In the genomic region with DNA sequence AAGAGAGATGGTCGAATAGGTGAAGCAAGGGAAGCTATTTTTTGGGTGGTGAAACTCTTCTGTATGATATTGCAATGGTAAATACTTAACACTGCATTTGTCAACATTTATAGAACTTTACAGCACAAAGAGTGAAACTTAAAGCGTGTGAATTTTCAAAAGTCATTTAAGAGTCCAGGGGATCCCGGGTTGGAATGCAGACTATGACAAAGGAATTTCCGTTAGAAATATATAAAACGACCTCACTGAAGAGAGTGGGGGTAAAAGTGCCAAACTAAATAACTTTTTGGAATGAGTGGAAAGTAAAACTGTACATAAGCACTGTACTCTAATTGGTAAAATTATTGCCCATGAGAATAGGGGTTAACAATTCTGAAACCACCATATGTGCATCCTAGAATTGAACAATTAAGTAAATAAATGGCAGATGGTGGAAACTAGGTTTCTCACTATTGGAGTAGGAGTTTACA, we compare ENCODE assay signal across 1 cellular context.
TF ChIP-seq lines count a peak whose summit lies in the region.

No MANE protein-coding gene starts in this region.

TF ChIP-seq in GM23338, 12 proteins besides CTCF, POLR2A, EP300 and RAD21 (continued from another document):
- no peak for TF ChIP-seq ZNF462 (CRISPR knock-in tag; IDR thresholded peaks at IDR 0.05)
- no peak for TF ChIP-seq NANOG (IDR thresholded peaks at IDR 0.05; ENCODE audit: borderline replicate concordance)
- no peak for TF ChIP-seq EZH2 (IDR thresholded peaks at IDR 0.05; ENCODE audit: low read depth, unreplicated experiment)
- TF ChIP-seq ZNF114 (CRISPR knock-in tag; IDR thresholded peaks at IDR 0.05), result no peak
- no peak for TF ChIP-seq JUNB (IDR thresholded peaks at IDR 0.05; ENCODE audit: unreplicated experiment)
- TF ChIP-seq POLR2AphosphoS5 (IDR thresholded peaks at IDR 0.05; ENCODE audit: low read depth), result no peak
